ENCODE assay signal across 1 cellular context in genomic region chr4:112058433-112058832, GRCh38.
TF ChIP-seq lines count a peak whose summit lies in the region.

No MANE protein-coding gene starts in this region.

TF ChIP-seq in IMR-90, 13 proteins besides CTCF, POLR2A, EP300 and RAD21 (continued from another document):
- TF ChIP-seq MXI1 (IDR thresholded peaks at IDR 0.05; ENCODE audit: borderline replicate concordance, low read depth, low read length) = no peak
- TF ChIP-seq RFX5 (IDR thresholded peaks at IDR 0.05; ENCODE audit: low read depth, low read length) = no peak
- no peak for TF ChIP-seq FOS (IDR thresholded peaks at IDR 0.05; ENCODE audit: low read depth, low read length)
- no peak for TF ChIP-seq NFE2L2 (IDR thresholded peaks at IDR 0.05; ENCODE audit: low read depth, low read length)
- no peak for TF ChIP-seq CHD1 (IDR thresholded peaks at IDR 0.05; ENCODE audit: low read depth, low read length)
